14 cellular contexts compared by ENCODE assay signal in genomic region chr21:27426196-27426595, GRCh38.
"Had no signal": no experiment of that assay in that cellular context is flagged by ENCODE, and none has a peak within 500 bp of the region (broad histone marks: within the 10 kb centered on the region; RNA-seq: fewer than 3 reads in every experiment).

No MANE protein-coding gene starts in this region.

- H3K9me3 ChIP-seq: lower lobe of right lung, stomach, vagina had no signal

- H3K4me3 ChIP-seq: lower lobe of right lung, skin epidermis, stomach, vagina had no signal

- H3K4me3 Mint-ChIP-seq: nephron; T-helper 1 cell treated with Interleukin-12 subunit alpha and Interleukin-12 subunit beta and Interleukin-4 antibody, amounts not matched to agents 30 μg/mL and 1 μg/mL, for 36 hours had no signal

- H3K36me3 Mint-ChIP-seq: activated naive CD4-positive, alpha-beta T cell treated with anti-CD3 and anti-CD28 coated beads, Interleukin-2, amount 50 U/mL, for 72 hours had no signal

- H3K27ac ChIP-seq: stomach had no signal

- H3K36me3 ChIP-seq: lower lobe of right lung, stomach, vagina had no signal

- DNase-seq: activated CD4-positive, alpha-beta T cell treated with anti-CD3 and anti-CD28 coated beads, Interleukin-2, amount 50 U/mL, for 1 hour; activated CD4-positive, CD25-positive, alpha-beta regulatory T cell; activated T-cell treated with anti-CD3 and anti-CD28 coated beads for 4 hours; foreskin melanocyte; hippocampal formation; kidney glomerular epithelial cell; lower lobe of right lung; occipital lobe; stomach had no signal

- H3K27me3 ChIP-seq: stomach, vagina had no signal

- H3K27ac Mint-ChIP-seq: activated naive CD4-positive, alpha-beta T cell treated with anti-CD3 and anti-CD28 coated beads, Interleukin-2, amount 50 U/mL, for 72 hours; nephron; T-helper 1 cell treated with Interleukin-12 subunit alpha and Interleukin-12 subunit beta and Interleukin-4 antibody, amounts not matched to agents 30 μg/mL and 1 μg/mL, for 36 hours had no signal
